Comparison of ENCODE assay signal across 27 cellular contexts in the genomic region with DNA sequence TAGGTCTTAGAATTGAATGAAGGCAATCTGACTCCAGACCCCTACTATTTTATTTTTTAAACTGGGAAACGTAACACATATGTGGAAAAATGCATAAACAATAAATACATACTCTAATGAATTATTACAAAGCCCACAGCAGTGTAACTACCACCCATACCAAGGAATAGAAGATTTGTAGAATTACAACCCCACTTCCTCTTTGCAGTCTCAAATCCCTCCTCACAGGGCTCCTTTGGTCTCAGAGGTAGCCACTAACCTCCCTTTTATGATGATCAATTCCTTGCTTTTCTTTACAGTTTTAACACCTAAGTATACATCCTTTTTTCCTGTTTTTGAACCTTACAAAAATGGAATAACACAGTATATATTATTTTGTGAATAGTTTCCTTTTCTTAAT.
"Had no signal": no experiment of that assay in that cellular context is flagged by ENCODE, and none has a peak within 500 bp of the region (broad histone marks: within the 10 kb centered on the region; RNA-seq: fewer than 3 reads in every experiment).

No MANE protein-coding gene starts in this region.

- DNase-seq: natural killer cell; occipital lobe; ovary; posterior cingulate gyrus; psoas muscle; right cardiac atrium; right lobe of liver; sigmoid colon; small intestine; stimulated activated CD4-positive, alpha-beta T cell treated with anti-CD3 and anti-CD28 coated beads, Interleukin-12 subunit alpha, Interleukin-12 subunit beta, amount 100 ng/mL, for 4 hours; stimulated activated CD4-positive, alpha-beta T cell treated with anti-CD3 and anti-CD28 coated beads, Interleukin-1b, Interleukin-23, amount 100 ng/mL, for 48 hours; stimulated activated CD4-positive, alpha-beta T cell treated with anti-CD3 and anti-CD28 coated beads, Interleukin-4, amount 100 ng/mL, for 1 hour; stimulated activated CD4-positive, alpha-beta T cell treated with anti-CD3 and anti-CD28 coated beads, Interleukin-4, amount 100 ng/mL, for 4 hours; stimulated activated CD8-positive, alpha-beta memory T cell treated with anti-CD3 and anti-CD28 coated beads, Interleukin-4, amount 100 ng/mL, for 48 hours; stimulated activated naive CD4-positive, alpha-beta T cell; stimulated activated naive CD8-positive, alpha-beta T cell treated with anti-CD3 and anti-CD28 coated beads, Interleukin-15, amount 100 ng/mL, for 72 hours; stimulated activated naive CD8-positive, alpha-beta T cell treated with anti-CD3 and anti-CD28 coated beads, Interleukin-15, Interleukin-2, amounts not matched to agents 100 U/mL and 50 U/mL, for 24 hours; substantia nigra; testis; tibial artery; transverse colon; upper lobe of right lung; uterus had no signal

- H3K27ac ChIP-seq: neural progenitor cell, ovary, parathyroid adenoma, psoas muscle, right lobe of liver, sigmoid colon, suprapubic skin, testis, tibial artery, transverse colon, upper lobe of right lung, uterus had no signal

- H3K9me3 ChIP-seq: ovary, psoas muscle, right lobe of liver, sigmoid colon, suprapubic skin, testis, tibial artery, transverse colon, upper lobe of right lung, uterus had no signal

- H3K27me3 ChIP-seq: ovary, right lobe of liver, sigmoid colon, suprapubic skin, testis, tibial artery, transverse colon, upper lobe of right lung, uterus had no signal

- H3K79me2 ChIP-seq: parathyroid adenoma had no signal

- H3K4me2 ChIP-seq: neural progenitor cell had no signal

- H3K9ac ChIP-seq: neural progenitor cell, parathyroid adenoma had no signal

- H3K4me1 ChIP-seq: neural progenitor cell, parathyroid adenoma, psoas muscle, sigmoid colon, suprapubic skin, testis, tibial artery, transverse colon, upper lobe of right lung, uterus had no signal

- ATAC-seq: natural killer cell; psoas muscle; right cardiac atrium; right lobe of liver; stimulated activated memory B cell treated with anti-CD40 and anti-IgM and Interleukin-4, amounts not matched to agents 10 μg/mL and 1 μg/mL and 100 μg/mL, for 72 hours; stimulated activated naive CD8-positive, alpha-beta T cell treated with anti-CD3 and anti-CD28 coated beads, Interleukin-15, amount 100 ng/mL, for 72 hours; stimulated activated naive CD8-positive, alpha-beta T cell treated with anti-CD3 and anti-CD28 coated beads, Interleukin-15, Interleukin-2, amounts not matched to agents 100 U/mL and 50 U/mL, for 24 hours; upper lobe of right lung had no signal

- H3K36me3 ChIP-seq: neural progenitor cell, ovary, right lobe of liver, sigmoid colon, suprapubic skin, tibial artery, transverse colon, upper lobe of right lung, uterus had no signal

- FAIRE-seq: small intestine had no signal

- H3K4me3 ChIP-seq: neural progenitor cell, ovary, psoas muscle, right lobe of liver, sigmoid colon, suprapubic skin, testis, tibial artery, transverse colon, upper lobe of right lung, uterus had no signal

- H2AFZ ChIP-seq: neural progenitor cell, parathyroid adenoma had no signal
